ENCODE assay signal across 1 cellular context in genomic region chr6:90294989-90295853, GRCh38.
TF ChIP-seq lines count a peak whose summit lies in the region.

No MANE protein-coding gene starts in this region.

TF ChIP-seq in H1, 55 proteins besides CTCF, POLR2A, EP300 and RAD21 (continued from another document):
- TF ChIP-seq RNF2 (IDR thresholded peaks at IDR 0.05; ENCODE audit: borderline replicate concordance, low read depth, low read length, missing control alignments, poor library complexity, severe bottlenecking), result peak; percentile 75
- no peak for TF ChIP-seq CBX5 (IDR thresholded peaks at IDR 0.05; ENCODE audit: low read depth, low read length)
- TF ChIP-seq SRF (IDR thresholded peaks at IDR 0.05; ENCODE audit: low read depth, low read length), result no peak
- TF ChIP-seq MAX (IDR thresholded peaks at IDR 0.05), result peak; percentile 28; the same call in 1 of the 2 replicates
- no peak for TF ChIP-seq SP1 (IDR thresholded peaks at IDR 0.05; ENCODE audit: low read depth, low read length)
- no peak for TF ChIP-seq MAFK (IDR thresholded peaks at IDR 0.05; ENCODE audit: low read depth, low read length)
- TF ChIP-seq RBBP5 (IDR thresholded peaks at IDR 0.05; ENCODE audit: borderline replicate concordance, low read depth, low read length), result 0 out of 2 replicates have a peak, but pooled peaks have one; percentile 15
- no peak for TF ChIP-seq SIRT6 (IDR thresholded peaks at IDR 0.05; ENCODE audit: low read length)
- TF ChIP-seq RXRA (IDR thresholded peaks at IDR 0.05; ENCODE audit: insufficient read depth, low read depth, low read length), result no peak
- no peak for TF ChIP-seq TAF1 (IDR thresholded peaks at IDR 0.05; ENCODE audit: low read depth, low read length)
- TF ChIP-seq, protein P1, sequence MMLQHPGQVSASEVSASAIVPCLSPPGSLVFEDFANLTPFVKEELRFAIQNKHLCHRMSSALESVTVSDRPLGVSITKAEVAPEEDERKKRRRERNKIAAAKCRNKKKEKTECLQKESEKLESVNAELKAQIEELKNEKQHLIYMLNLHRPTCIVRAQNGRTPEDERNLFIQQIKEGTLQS (IDR thresholded peaks at IDR 0.05; ENCODE audit: insufficient read depth, low read depth, low read length), result no peak
- TF ChIP-seq CHD2 (IDR thresholded peaks at IDR 0.05; ENCODE audit: low read length), result no peak
- no peak for TF ChIP-seq GABPA (IDR thresholded peaks at IDR 0.05; ENCODE audit: borderline replicate concordance, insufficient read depth, low read length)
- no peak for TF ChIP-seq SP4 (IDR thresholded peaks at IDR 0.05; ENCODE audit: low read length)
- no peak for TF ChIP-seq HDAC6 (IDR thresholded peaks at IDR 0.05; ENCODE audit: low read depth, low read length)
- TF ChIP-seq TCF12 (IDR thresholded peaks at IDR 0.05; ENCODE audit: low read depth, low read length), result no peak
- no peak for TF ChIP-seq SAP30 (IDR thresholded peaks at IDR 0.05; ENCODE audit: insufficient read depth, insufficient replicate concordance, low read length)
- no peak for TF ChIP-seq NANOG (IDR thresholded peaks at IDR 0.05; ENCODE audit: insufficient read depth, low read depth, low read length, poor library complexity, severe bottlenecking)
- no peak for TF ChIP-seq KDM5A (IDR thresholded peaks at IDR 0.05; ENCODE audit: low read length)
- no peak for TF ChIP-seq CHD7 (IDR thresholded peaks at IDR 0.05; ENCODE audit: insufficient replicate concordance, low read length)
- TF ChIP-seq BRCA1 (IDR thresholded peaks at IDR 0.05; ENCODE audit: low read depth, low read length), result no peak
- no peak for TF ChIP-seq CBX8 (IDR thresholded peaks at IDR 0.05; ENCODE audit: borderline replicate concordance, low read depth, low read length)
- TF ChIP-seq YY1 (IDR thresholded peaks at IDR 0.05; ENCODE audit: low read depth, low read length), result no peak
- TF ChIP-seq HDAC2 (IDR thresholded peaks at IDR 0.05; ENCODE audit: borderline replicate concordance in 1 of 2, low read depth in 2 of 2, low read length in 2 of 2), result no peak
- TF ChIP-seq TBP (IDR thresholded peaks at IDR 0.05; ENCODE audit: low read depth, low read length), result no peak
- TF ChIP-seq EGR1 (IDR thresholded peaks at IDR 0.05; ENCODE audit: borderline replicate concordance, low read depth, low read length), result no peak
- TF ChIP-seq CREB1 (IDR thresholded peaks at IDR 0.05), result no peak
- no peak for TF ChIP-seq TAF7 (optimal IDR thresholded peaks at IDR 0.05; ENCODE audit: borderline replicate concordance, low read depth, low read length)
- TF ChIP-seq USF2 (IDR thresholded peaks at IDR 0.05; ENCODE audit: low read length), result no peak
- peak; percentile 84 for TF ChIP-seq EZH2 (IDR thresholded peaks at IDR 0.05; ENCODE audit: low read depth, low read length, severe bottlenecking)
- peak; percentile 70 for TF ChIP-seq SUZ12 (IDR thresholded peaks at IDR 0.05; ENCODE audit: low read length)
- no peak for TF ChIP-seq RFX5 (IDR thresholded peaks at IDR 0.05; ENCODE audit: borderline replicate concordance, low read depth, low read length)
- peak; percentile 53 for TF ChIP-seq KDM4A (IDR thresholded peaks at IDR 0.05; ENCODE audit: low read depth, low read length, severe bottlenecking)
- TF ChIP-seq POU5F1 (IDR thresholded peaks at IDR 0.05; ENCODE audit: low read depth, low read length), result no peak
- TF ChIP-seq FOSL1 (IDR thresholded peaks at IDR 0.05; ENCODE audit: insufficient read depth, low read depth, low read length), result no peak
- TF ChIP-seq ZNF274 (IDR thresholded peaks at IDR 0.05; ENCODE audit: borderline replicate concordance, extremely low read depth, low read length), result no peak
- no peak for TF ChIP-seq KDM1A (IDR thresholded peaks at IDR 0.05; ENCODE audit: borderline replicate concordance, low read length)
- TF ChIP-seq CEBPB (IDR thresholded peaks at IDR 0.05; ENCODE audit: low read depth, low read length), result no peak
- TF ChIP-seq GTF2F1 (IDR thresholded peaks at IDR 0.05; ENCODE audit: borderline replicate concordance, low read depth, low read length), result no peak
- no peak for TF ChIP-seq NRF1 (IDR thresholded peaks at IDR 0.05; ENCODE audit: low read depth, low read length)
- TF ChIP-seq TEAD4 (IDR thresholded peaks at IDR 0.05; ENCODE audit: low read depth, low read length), result no peak
- 0 out of 2 replicates have a peak, but pooled peaks have one; percentile 37 for TF ChIP-seq E2F6 (IDR thresholded peaks at IDR 0.05)
